8 cellular contexts compared by ENCODE assay signal in genomic region chr19:58305932-58306323, GRCh38. TPM values are rescaled to one million over a fixed set of nuclear protein-coding genes. Genes with fewer than 3 reads are reported as not detected.
DNase-seq lines count a peak whose midpoint lies in the region; ATAC-seq and TF ChIP-seq lines count a peak whose summit lies in the region.

No MANE protein-coding gene starts in this region.

- peak overlapping the region; percentile 98 for H3K4me3 Mint-ChIP-seq in natural killer cell

- peak overlapping the region; percentile 83 to 95 for H3K27ac ChIP-seq in coronary artery

- ATAC-seq in natural killer cell (no peak), HG02588 (IDR thresholded peaks at IDR 0.05; ENCODE audit: unreplicated experiment) (no peak)

- no peaks in the 10 kb centered on the region for H3K27me3 Mint-ChIP-seq in natural killer cell (ENCODE audit: low read depth in 2 of 2)

- DNase-seq in COLO668 (lab: John Stamatoyannopoulos, UW; ENCODE audit: unreplicated experiment): peak; percentile 9
- DNase-seq in MV-4-11 (lab: John Stamatoyannopoulos, UW): peak; percentile 55
- no peak for DNase-seq in coronary artery (ENCODE audit: low spot score)
- no peak for DNase-seq in natural killer cell
- no peak for DNase-seq in erythroblast (lab: John Stamatoyannopoulos, UW)
- DNase-seq in activated gamma-delta T cell (lab: John Stamatoyannopoulos, UW): no peak
- no peak for DNase-seq in NCI-H526 (lab: John Stamatoyannopoulos, UW)

- H3K9me3 Mint-ChIP-seq in natural killer cell: no peaks in the 10 kb centered on the region

- H3K27ac Mint-ChIP-seq in natural killer cell: peak overlapping the region; percentile 99

- peak overlapping the region; percentile 98 for H3K4me3 ChIP-seq in coronary artery

- TF ChIP-seq CTCF in coronary artery (IDR thresholded peaks at IDR 0.05) (no peak), natural killer cell (IDR thresholded peaks at IDR 0.05) (no peak)

- no peak for TF ChIP-seq POLR2A in erythroblast (IDR thresholded peaks at IDR 0.05; ENCODE audit: low read length)

- peaks cover 40 to 52% of the 10 kb centered on the region in 2 donors for H3K4me1 Mint-ChIP-seq in natural killer cell

- no peaks in the 10 kb centered on the region for H3K36me3 Mint-ChIP-seq in natural killer cell

- intact Hi-C loops in natural killer cell (cut with micrococcal nuclease): loop anchor here (1.0 to 2.0 kb wide), 5 partner anchors 21 to 123 kb away; partner anchors contain the start of genes ZNF274, ZNF497, ZNF8 and ZNF837

RNA-seq across cellular contexts. Expression of gene ERVK3-1, which starts 0.8 kb away (rescaled TPM):
- 100 to 1,000 TPM in 2 of 3 donors, 10 to 100 TPM in 1; 96.1 to 142 (median 119) TPM for total RNA-seq in natural killer cell

RNA-seq across cellular contexts. Expression of gene ZSCAN22, which starts 20.9 kb away (rescaled TPM):
- 1 to 10 TPM; 2.9 to 4.8 (median 3.2) TPM for total RNA-seq in natural killer cell

RNA-seq across cellular contexts. Expression of gene ZNF8, which starts 27.2 kb away (rescaled TPM):
- 1 to 10 TPM; 6.4 to 8.7 (median 7.7) TPM for total RNA-seq in natural killer cell

RNA-seq across cellular contexts. Expression of gene A1BG, which starts 47.4 kb away (rescaled TPM):
- total RNA-seq in natural killer cell: 10 to 100 TPM in 1 of 3 donors, 1 to 10 TPM in 2; 2.0 to 10.6 (median 3.5) TPM

RNA-seq across cellular contexts. Expression of gene ZNF497, which starts 56.6 kb away (rescaled TPM):
- under 1 TPM; 0.40 to 0.61 (median 0.60) TPM for total RNA-seq in natural killer cell

Comparison
In these comparisons a context has a peak if more than half of its experiments do, and no peak if none do; other contexts are left out.
1. DNase-seq: peak in COLO668 (single experiment) and MV-4-11 (single experiment); none in coronary artery (single experiment), natural killer cell (single experiment), erythroblast (0 of 2), activated gamma-delta T cell (single experiment) and NCI-H526 (0 of 2).